1 cellular context compared by ENCODE assay signal in the genomic region with DNA sequence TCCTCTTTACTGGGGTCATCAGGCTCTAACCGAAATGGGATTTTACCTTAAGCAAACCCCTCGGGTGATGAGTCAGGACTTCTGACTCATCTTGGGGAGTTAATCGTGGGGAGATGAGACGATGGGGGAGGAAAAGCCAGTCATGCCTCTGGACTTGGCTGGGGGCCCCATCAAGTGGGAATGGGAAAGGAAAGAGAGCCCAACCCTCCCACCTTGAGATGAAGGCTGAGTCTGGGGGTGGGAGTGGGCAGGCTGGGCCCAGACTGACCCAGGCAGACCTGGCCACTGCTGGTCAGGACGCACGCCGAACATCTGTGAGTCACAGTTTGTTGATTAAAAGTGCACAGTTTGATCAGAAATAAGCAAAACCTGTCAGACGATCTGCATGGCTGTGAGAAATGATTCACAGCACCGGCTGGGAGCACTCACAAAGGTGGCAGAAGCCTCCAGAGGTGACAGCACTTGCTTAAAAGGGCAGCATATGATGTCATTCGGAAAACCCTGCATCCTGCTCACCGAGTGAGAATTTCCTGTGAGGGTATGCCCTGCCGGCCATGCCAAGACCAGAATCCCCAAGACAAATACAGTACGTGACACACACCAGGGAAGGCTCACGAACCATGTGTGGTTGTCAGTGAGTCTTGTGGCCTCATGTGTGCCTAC.
TF ChIP-seq lines count a peak whose summit lies in the region.

No MANE protein-coding gene starts in this region.

TF ChIP-seq in K562, 482 proteins besides CTCF, POLR2A, EP300 and RAD21 (continued from another document and continues in another):
- TF ChIP-seq, protein P1, sequence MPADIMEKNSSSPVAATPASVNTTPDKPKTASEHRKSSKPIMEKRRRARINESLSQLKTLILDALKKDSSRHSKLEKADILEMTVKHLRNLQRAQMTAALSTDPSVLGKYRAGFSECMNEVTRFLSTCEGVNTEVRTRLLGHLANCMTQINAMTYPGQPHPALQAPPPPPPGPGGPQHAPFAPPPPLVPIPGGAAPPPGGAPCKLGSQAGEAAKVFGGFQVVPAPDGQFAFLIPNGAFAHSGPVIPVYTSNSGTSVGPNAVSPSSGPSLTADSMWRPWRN (IDR thresholded peaks at IDR 0.05; ENCODE audit: low read depth): no peak
- TF ChIP-seq RBM17 (IDR thresholded peaks at IDR 0.05; ENCODE audit: borderline replicate concordance, low read depth, low read length) (no peak), ZNF41 (CRISPR knock-in tag; conservative IDR thresholded peaks at IDR 0.05) (no peak), ZNF76 (CRISPR knock-in tag; IDR thresholded peaks at IDR 0.05; ENCODE audit: borderline replicate concordance) (no peak), SMARCB1 (IDR thresholded peaks at IDR 0.05; ENCODE audit: insufficient read length, low read depth) (no peak), TAL1 (IDR thresholded peaks at IDR 0.05) (no peak), ZEB2 (IDR thresholded peaks at IDR 0.05) (peak; percentile 87), MEIS2 (IDR thresholded peaks at IDR 0.05; ENCODE audit: partially characterized antibody) (peak; percentile 74), RBM39 (optimal IDR thresholded peaks at IDR 0.05; ENCODE audit: low read depth, low read length) (no peak), LCOR (CRISPR knock-in tag; IDR thresholded peaks at IDR 0.05) (no peak), ZNF778 (CRISPR knock-in tag; IDR thresholded peaks at IDR 0.05) (no peak), CHD4 (IDR thresholded peaks at IDR 0.05; ENCODE audit: insufficient read depth, insufficient replicate concordance, low read depth, low read length, poor library complexity, severe bottlenecking) (no peak), ZKSCAN8 (CRISPR knock-in tag; IDR thresholded peaks at IDR 0.05) (no peak), TBL1XR1 (IDR thresholded peaks at IDR 0.05; ENCODE audit: low read length in 2 of 2) (no peak), STAT5A (IDR thresholded peaks at IDR 0.05; ENCODE audit: borderline replicate concordance, low read length) (no peak), EGR1 (conservative IDR thresholded peaks at IDR 0.05) (peak; percentile 98), PYGO2 (tag; IDR thresholded peaks at IDR 0.05) (no peak), ATF7 (IDR thresholded peaks at IDR 0.05) (peak; percentile 43), POLR2G (IDR thresholded peaks at IDR 0.05; ENCODE audit: low read depth, low read length) (no peak), ZNF766 (CRISPR knock-in tag; conservative IDR thresholded peaks at IDR 0.05) (no peak), CREM (IDR thresholded peaks at IDR 0.05; ENCODE audit: low read depth) (no peak), EHMT2 (IDR thresholded peaks at IDR 0.05) (no peak), RNF2 (IDR thresholded peaks at IDR 0.05) (no peak), MAFF (IDR thresholded peaks at IDR 0.05; ENCODE audit: low read length) (peak; percentile 73; the same call in 1 of the 2 replicates), FOSL1 (tag; conservative IDR thresholded peaks at IDR 0.05) (peak; percentile 100), L3MBTL2 (IDR thresholded peaks at IDR 0.05) (no peak), RBM34 (IDR thresholded peaks at IDR 0.05; ENCODE audit: borderline replicate concordance, insufficient read depth, low read length) (no peak), GTF2A2 (tag; IDR thresholded peaks at IDR 0.05) (no peak)
- TF ChIP-seq, protein P2, sequence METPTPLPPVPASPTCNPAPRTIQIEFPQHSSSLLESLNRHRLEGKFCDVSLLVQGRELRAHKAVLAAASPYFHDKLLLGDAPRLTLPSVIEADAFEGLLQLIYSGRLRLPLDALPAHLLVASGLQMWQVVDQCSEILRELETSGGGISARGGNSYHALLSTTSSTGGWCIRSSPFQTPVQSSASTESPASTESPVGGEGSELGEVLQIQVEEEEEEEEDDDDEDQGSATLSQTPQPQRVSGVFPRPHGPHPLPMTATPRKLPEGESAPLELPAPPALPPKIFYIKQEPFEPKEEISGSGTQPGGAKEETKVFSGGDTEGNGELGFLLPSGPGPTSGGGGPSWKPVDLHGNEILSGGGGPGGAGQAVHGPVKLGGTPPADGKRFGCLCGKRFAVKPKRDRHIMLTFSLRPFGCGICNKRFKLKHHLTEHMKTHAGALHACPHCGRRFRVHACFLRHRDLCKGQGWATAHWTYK (CRISPR knock-in tag; IDR thresholded peaks at IDR 0.05): 0 out of 2 replicates have a peak, but pooled peaks have one; percentile 22
- TF ChIP-seq, protein P3, sequence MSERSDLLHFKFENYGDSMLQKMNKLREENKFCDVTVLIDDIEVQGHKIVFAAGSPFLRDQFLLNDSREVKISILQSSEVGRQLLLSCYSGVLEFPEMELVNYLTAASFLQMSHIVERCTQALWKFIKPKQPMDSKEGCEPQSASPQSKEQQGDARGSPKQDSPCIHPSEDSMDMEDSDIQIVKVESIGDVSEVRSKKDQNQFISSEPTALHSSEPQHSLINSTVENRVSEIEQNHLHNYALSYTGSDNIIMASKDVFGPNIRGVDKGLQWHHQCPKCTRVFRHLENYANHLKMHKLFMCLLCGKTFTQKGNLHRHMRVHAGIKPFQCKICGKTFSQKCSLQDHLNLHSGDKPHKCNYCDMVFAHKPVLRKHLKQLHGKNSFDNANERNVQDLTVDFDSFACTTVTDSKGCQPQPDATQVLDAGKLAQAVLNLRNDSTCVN (CRISPR knock-in tag; IDR thresholded peaks at IDR 0.05): no peak
- TF ChIP-seq, protein P4, sequence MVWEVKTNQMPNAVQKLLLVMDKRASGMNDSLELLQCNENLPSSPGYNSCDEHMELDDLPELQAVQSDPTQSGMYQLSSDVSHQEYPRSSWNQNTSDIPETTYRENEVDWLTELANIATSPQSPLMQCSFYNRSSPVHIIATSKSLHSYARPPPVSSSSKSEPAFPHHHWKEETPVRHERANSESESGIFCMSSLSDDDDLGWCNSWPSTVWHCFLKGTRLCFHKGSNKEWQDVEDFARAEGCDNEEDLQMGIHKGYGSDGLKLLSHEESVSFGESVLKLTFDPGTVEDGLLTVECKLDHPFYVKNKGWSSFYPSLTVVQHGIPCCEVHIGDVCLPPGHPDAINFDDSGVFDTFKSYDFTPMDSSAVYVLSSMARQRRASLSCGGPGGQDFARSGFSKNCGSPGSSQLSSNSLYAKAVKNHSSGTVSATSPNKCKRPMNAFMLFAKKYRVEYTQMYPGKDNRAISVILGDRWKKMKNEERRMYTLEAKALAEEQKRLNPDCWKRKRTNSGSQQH (CRISPR knock-in tag; IDR thresholded peaks at IDR 0.05): no peak
- TF ChIP-seq, protein P5, sequence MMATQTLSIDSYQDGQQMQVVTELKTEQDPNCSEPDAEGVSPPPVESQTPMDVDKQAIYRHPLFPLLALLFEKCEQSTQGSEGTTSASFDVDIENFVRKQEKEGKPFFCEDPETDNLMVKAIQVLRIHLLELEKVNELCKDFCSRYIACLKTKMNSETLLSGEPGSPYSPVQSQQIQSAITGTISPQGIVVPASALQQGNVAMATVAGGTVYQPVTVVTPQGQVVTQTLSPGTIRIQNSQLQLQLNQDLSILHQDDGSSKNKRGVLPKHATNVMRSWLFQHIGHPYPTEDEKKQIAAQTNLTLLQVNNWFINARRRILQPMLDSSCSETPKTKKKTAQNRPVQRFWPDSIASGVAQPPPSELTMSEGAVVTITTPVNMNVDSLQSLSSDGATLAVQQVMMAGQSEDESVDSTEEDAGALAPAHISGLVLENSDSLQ (IDR thresholded peaks at IDR 0.05): peak; percentile 19; the same call in 1 of the 2 replicates
- TF ChIP-seq, protein P6, sequence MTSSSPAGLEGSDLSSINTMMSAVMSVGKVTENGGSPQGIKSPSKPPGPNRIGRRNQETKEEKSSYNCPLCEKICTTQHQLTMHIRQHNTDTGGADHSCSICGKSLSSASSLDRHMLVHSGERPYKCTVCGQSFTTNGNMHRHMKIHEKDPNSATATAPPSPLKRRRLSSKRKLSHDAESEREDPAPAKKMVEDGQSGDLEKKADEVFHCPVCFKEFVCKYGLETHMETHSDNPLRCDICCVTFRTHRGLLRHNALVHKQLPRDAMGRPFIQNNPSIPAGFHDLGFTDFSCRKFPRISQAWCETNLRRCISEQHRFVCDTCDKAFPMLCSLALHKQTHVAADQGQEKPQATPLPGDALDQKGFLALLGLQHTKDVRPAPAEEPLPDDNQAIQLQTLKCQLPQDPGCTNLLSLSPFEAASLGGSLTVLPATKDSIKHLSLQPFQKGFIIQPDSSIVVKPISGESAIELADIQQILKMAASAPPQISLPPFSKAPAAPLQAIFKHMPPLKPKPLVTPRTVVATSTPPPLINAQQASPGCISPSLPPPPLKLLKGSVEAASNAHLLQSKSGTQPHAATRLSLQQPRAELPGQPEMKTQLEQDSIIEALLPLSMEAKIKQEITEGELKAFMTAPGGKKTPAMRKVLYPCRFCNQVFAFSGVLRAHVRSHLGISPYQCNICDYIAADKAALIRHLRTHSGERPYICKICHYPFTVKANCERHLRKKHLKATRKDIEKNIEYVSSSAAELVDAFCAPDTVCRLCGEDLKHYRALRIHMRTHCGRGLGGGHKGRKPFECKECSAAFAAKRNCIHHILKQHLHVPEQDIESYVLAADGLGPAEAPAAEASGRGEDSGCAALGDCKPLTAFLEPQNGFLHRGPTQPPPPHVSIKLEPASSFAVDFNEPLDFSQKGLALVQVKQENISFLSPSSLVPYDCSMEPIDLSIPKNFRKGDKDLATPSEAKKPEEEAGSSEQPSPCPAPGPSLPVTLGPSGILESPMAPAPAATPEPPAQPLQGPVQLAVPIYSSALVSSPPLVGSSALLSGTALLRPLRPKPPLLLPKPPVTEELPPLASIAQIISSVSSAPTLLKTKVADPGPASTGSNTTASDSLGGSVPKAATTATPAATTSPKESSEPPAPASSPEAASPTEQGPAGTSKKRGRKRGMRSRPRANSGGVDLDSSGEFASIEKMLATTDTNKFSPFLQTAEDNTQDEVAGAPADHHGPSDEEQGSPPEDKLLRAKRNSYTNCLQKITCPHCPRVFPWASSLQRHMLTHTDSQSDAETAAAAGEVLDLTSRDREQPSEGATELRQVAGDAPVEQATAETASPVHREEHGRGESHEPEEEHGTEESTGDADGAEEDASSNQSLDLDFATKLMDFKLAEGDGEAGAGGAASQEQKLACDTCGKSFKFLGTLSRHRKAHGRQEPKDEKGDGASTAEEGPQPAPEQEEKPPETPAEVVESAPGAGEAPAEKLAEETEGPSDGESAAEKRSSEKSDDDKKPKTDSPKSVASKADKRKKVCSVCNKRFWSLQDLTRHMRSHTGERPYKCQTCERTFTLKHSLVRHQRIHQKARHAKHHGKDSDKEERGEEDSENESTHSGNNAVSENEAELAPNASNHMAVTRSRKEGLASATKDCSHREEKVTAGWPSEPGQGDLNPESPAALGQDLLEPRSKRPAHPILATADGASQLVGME (CRISPR knock-in tag; IDR thresholded peaks at IDR 0.05): no peak
- TF ChIP-seq, protein P7, sequence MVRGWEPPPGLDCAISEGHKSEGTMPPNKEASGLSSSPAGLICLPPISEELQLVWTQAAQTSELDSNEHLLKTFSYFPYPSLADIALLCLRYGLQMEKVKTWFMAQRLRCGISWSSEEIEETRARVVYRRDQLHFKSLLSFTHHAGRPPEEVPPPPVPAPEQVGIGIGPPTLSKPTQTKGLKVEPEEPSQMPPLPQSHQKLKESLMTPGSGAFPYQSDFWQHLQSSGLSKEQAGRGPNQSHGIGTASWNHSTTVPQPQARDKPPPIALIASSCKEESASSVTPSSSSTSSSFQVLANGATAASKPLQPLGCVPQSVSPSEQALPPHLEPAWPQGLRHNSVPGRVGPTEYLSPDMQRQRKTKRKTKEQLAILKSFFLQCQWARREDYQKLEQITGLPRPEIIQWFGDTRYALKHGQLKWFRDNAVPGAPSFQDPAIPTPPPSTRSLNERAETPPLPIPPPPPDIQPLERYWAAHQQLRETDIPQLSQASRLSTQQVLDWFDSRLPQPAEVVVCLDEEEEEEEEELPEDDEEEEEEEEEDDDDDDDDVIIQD (CRISPR knock-in tag; IDR thresholded peaks at IDR 0.05): no peak
- TF ChIP-seq, protein P8, sequence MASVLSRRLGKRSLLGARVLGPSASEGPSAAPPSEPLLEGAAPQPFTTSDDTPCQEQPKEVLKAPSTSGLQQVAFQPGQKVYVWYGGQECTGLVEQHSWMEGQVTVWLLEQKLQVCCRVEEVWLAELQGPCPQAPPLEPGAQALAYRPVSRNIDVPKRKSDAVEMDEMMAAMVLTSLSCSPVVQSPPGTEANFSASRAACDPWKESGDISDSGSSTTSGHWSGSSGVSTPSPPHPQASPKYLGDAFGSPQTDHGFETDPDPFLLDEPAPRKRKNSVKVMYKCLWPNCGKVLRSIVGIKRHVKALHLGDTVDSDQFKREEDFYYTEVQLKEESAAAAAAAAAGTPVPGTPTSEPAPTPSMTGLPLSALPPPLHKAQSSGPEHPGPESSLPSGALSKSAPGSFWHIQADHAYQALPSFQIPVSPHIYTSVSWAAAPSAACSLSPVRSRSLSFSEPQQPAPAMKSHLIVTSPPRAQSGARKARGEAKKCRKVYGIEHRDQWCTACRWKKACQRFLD (CRISPR knock-in tag; IDR thresholded peaks at IDR 0.05): peak; percentile 61; the same call in 1 of the 2 replicates
- TF ChIP-seq, protein P9, sequence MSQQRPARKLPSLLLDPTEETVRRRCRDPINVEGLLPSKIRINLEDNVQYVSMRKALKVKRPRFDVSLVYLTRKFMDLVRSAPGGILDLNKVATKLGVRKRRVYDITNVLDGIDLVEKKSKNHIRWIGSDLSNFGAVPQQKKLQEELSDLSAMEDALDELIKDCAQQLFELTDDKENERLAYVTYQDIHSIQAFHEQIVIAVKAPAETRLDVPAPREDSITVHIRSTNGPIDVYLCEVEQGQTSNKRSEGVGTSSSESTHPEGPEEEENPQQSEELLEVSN (IDR thresholded peaks at IDR 0.05; ENCODE audit: borderline replicate concordance in 1 of 2, extremely low read depth in 1 of 2, insufficient read depth in 1 of 2, insufficient read length in 1 of 2, low read depth in 1 of 2, low read length in 1 of 2, poor library complexity in 1 of 2, severe bottlenecking in 1 of 2): no peak
- TF ChIP-seq, protein P10, sequence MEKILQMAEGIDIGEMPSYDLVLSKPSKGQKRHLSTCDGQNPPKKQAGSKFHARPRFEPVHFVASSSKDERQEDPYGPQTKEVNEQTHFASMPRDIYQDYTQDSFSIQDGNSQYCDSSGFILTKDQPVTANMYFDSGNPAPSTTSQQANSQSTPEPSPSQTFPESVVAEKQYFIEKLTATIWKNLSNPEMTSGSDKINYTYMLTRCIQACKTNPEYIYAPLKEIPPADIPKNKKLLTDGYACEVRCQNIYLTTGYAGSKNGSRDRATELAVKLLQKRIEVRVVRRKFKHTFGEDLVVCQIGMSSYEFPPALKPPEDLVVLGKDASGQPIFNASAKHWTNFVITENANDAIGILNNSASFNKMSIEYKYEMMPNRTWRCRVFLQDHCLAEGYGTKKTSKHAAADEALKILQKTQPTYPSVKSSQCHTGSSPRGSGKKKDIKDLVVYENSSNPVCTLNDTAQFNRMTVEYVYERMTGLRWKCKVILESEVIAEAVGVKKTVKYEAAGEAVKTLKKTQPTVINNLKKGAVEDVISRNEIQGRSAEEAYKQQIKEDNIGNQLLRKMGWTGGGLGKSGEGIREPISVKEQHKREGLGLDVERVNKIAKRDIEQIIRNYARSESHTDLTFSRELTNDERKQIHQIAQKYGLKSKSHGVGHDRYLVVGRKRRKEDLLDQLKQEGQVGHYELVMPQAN (IDR thresholded peaks at IDR 0.05; ENCODE audit: borderline replicate concordance): no peak
